Comparison of ENCODE assay signal across 27 cellular contexts in genomic region chr7:47032171-47032915, GRCh38.
DNase-seq lines count a peak whose midpoint lies in the region; ATAC-seq and TF ChIP-seq lines count a peak whose summit lies in the region.
"Had no signal": no experiment of that assay in that cellular context is flagged by ENCODE, and none has a peak within 500 bp of the region (broad histone marks: within the 10 kb centered on the region; RNA-seq: fewer than 3 reads in every experiment).

No MANE protein-coding gene starts in this region.

- H4K20me1 ChIP-seq in neural progenitor cell (ENCODE audit: low read depth) = no peaks in the 10 kb centered on the region

- H3K4me1 Mint-ChIP-seq in neural progenitor cell = peaks cover 18% of the 10 kb centered on the region
- no peaks in the 10 kb centered on the region for H3K4me1 Mint-ChIP-seq in progenitor cell of endocrine pancreas (ENCODE audit: low read depth)
- no peaks in the 10 kb centered on the region for H3K4me1 Mint-ChIP-seq in stimulated activated memory B cell treated with anti-CD40 and anti-IgM and Interleukin-4, amounts not matched to agents 10 μg/mL and 1 μg/mL and 100 μg/mL, for 72 hours
- H3K4me1 Mint-ChIP-seq: CD4-positive, alpha-beta memory T cell; GM23338; naive thymus-derived CD4-positive, alpha-beta T cell had no signal

- H3K9me3 ChIP-seq in neural progenitor cell (ENCODE audit: low read depth) = no peaks in the 10 kb centered on the region
- H3K9me3 ChIP-seq: breast epithelium, SJCRH30, transverse colon had no signal

- H3K4me3 Mint-ChIP-seq in neural progenitor cell (no peak overlapping the region), progenitor cell of endocrine pancreas (ENCODE audit: low read depth) (no peak overlapping the region)
- no peak overlapping the region for H3K4me3 Mint-ChIP-seq in stimulated activated memory B cell treated with anti-CD40 and anti-IgM and Interleukin-4, amounts not matched to agents 10 μg/mL and 1 μg/mL and 100 μg/mL, for 72 hours
- H3K4me3 Mint-ChIP-seq: CD4-positive, alpha-beta memory T cell; GM23338; naive thymus-derived CD4-positive, alpha-beta T cell had no signal

- no peak for TF ChIP-seq CTCF in fibroblast of the aortic adventitia (IDR thresholded peaks at IDR 0.05; ENCODE audit: insufficient read depth, low read length)
- TF ChIP-seq CTCF in neural progenitor cell (IDR thresholded peaks at IDR 0.05) = no peak
- TF ChIP-seq CTCF in progenitor cell of endocrine pancreas (IDR thresholded peaks at IDR 0.05; ENCODE audit: unreplicated experiment) = no peak

- ATAC-seq in Right ventricle myocardium superior (ENCODE audit: poor library complexity) = peak; percentile 40
- ATAC-seq in stimulated activated memory B cell treated with anti-CD40 and anti-IgM and Interleukin-4, amounts not matched to agents 10 μg/mL and 1 μg/mL and 100 μg/mL, for 72 hours = no peak
- ATAC-seq: activated naive CD4-positive, alpha-beta T cell treated with anti-CD3 and anti-CD28 coated beads, Interleukin-2, amount 50 U/mL, for 72 hours; GM23338; naive thymus-derived CD4-positive, alpha-beta T cell had no signal

- no peaks in the 10 kb centered on the region for H3F3A ChIP-seq in neural progenitor cell (ENCODE audit: low read depth)

- H3K27me3 Mint-ChIP-seq in neural progenitor cell (ENCODE audit: insufficient read depth, low read depth) (no peaks in the 10 kb centered on the region), progenitor cell of endocrine pancreas (no peaks in the 10 kb centered on the region)
- H3K27me3 Mint-ChIP-seq in stimulated activated memory B cell treated with anti-CD40 and anti-IgM and Interleukin-4, amounts not matched to agents 10 μg/mL and 1 μg/mL and 100 μg/mL, for 72 hours = no peaks in the 10 kb centered on the region
- H3K27me3 Mint-ChIP-seq: CD4-positive, alpha-beta memory T cell had no signal

- intact Hi-C loops in Right ventricle myocardium superior (cut with DNase I) = no loop called here
- intact Hi-C loops in cardiac septum (cut with DNase I) = no loop called here

- no peaks in the 10 kb centered on the region for H3K36me3 ChIP-seq in neural progenitor cell
- H3K36me3 ChIP-seq: breast epithelium, SJCRH30, transverse colon had no signal

- H3K79me2 ChIP-seq in neural progenitor cell (ENCODE audit: low read depth) = no peaks in the 10 kb centered on the region

- H3K9ac ChIP-seq in neural progenitor cell = no peak overlapping the region

- no peak overlapping the region for H3K4me2 ChIP-seq in neural progenitor cell
- H3K4me2 ChIP-seq: GM23338 had no signal

- no peak for DNase-seq in Right ventricle myocardium superior
- no peak for DNase-seq in cardiac septum (ENCODE audit: low spot score)
- peak; percentile 36 for DNase-seq in fibroblast of the aortic adventitia (ENCODE audit: low read depth)
- DNase-seq in neural progenitor cell (ENCODE audit: low spot score) = no peak
- no peak for DNase-seq in COLO829 (ENCODE audit: low spot score)
- no peak for DNase-seq in stimulated activated CD4-positive, alpha-beta T cell treated with anti-CD3 and anti-CD28 coated beads, Interleukin-4, amount 100 ng/mL, for 4 hours
- DNase-seq in progenitor cell of endocrine pancreas (ENCODE audit: low spot score, unreplicated experiment) = no peak
- DNase-seq: 8988T; CD4-positive, alpha-beta memory T cell; Karpas-422; midbrain; naive thymus-derived CD4-positive, alpha-beta T cell; NCI-H1436 treated with DMSO at 0.1 percent for 48 hours; NCI-H2081 treated with DMSO at 0.1 percent for 48 hours; NCI-H345; nucleus accumbens; SJCRH30; stimulated activated CD4-positive, alpha-beta T cell treated with anti-CD3 and anti-CD28 coated beads, Interleukin-12 subunit alpha, Interleukin-12 subunit beta, amount 100 ng/mL, for 4 hours; stimulated activated CD4-positive, alpha-beta T cell treated with anti-CD3 and anti-CD28 coated beads, Interleukin-4, amount 100 ng/mL, for 1 hour; SW 1271; T-helper 9 cell; transverse colon had no signal

- H3K27ac ChIP-seq in neural progenitor cell = no peak overlapping the region
- H3K27ac ChIP-seq: breast epithelium, SJCRH30, transverse colon had no signal

- no peaks in the 10 kb centered on the region for H3K36me3 Mint-ChIP-seq in neural progenitor cell
- no peaks in the 10 kb centered on the region for H3K36me3 Mint-ChIP-seq in progenitor cell of endocrine pancreas (ENCODE audit: insufficient read depth)
- H3K36me3 Mint-ChIP-seq in stimulated activated memory B cell treated with anti-CD40 and anti-IgM and Interleukin-4, amounts not matched to agents 10 μg/mL and 1 μg/mL and 100 μg/mL, for 72 hours = no peaks in the 10 kb centered on the region
- H3K36me3 Mint-ChIP-seq: CD4-positive, alpha-beta memory T cell; naive thymus-derived CD4-positive, alpha-beta T cell had no signal

- H3K27me3 ChIP-seq in neural progenitor cell = no peaks in the 10 kb centered on the region
- H3K27me3 ChIP-seq: breast epithelium, SJCRH30, transverse colon had no signal

- no peak overlapping the region for H2AFZ ChIP-seq in neural progenitor cell (replicated peaks)
- H2AFZ ChIP-seq: GM23338 had no signal

- no peak overlapping the region for H3K4me3 ChIP-seq in fibroblast of the aortic adventitia (ENCODE audit: low read depth, low read length)
- no peak overlapping the region for H3K4me3 ChIP-seq in neural progenitor cell
- H3K4me3 ChIP-seq: breast epithelium, GM23338, SJCRH30, transverse colon had no signal

- no peaks in the 10 kb centered on the region for H3K4me1 ChIP-seq in neural progenitor cell
- H3K4me1 ChIP-seq: breast epithelium, SJCRH30 had no signal

- peaks cover 2% of the 10 kb centered on the region for H3K9me3 Mint-ChIP-seq in neural progenitor cell
- no peaks in the 10 kb centered on the region for H3K9me3 Mint-ChIP-seq in progenitor cell of endocrine pancreas (ENCODE audit: low read depth)
- no peaks in the 10 kb centered on the region for H3K9me3 Mint-ChIP-seq in stimulated activated memory B cell treated with anti-CD40 and anti-IgM and Interleukin-4, amounts not matched to agents 10 μg/mL and 1 μg/mL and 100 μg/mL, for 72 hours
- H3K9me3 Mint-ChIP-seq: activated T-helper 2 cell treated with anti-CD3 and anti-CD28 coated beads, Interferon-gamma antibody, Interleukin-2, Interleukin-4, amounts not matched to agents 10 μg/mL and 5 μg/mL and 100 μg/mL, durations not matched to agents 14 hours and 24 hours and 36 hours; GM23338 had no signal

- H3K27ac Mint-ChIP-seq in neural progenitor cell = peak overlapping the region; percentile 8
- no peak overlapping the region for H3K27ac Mint-ChIP-seq in progenitor cell of endocrine pancreas
- H3K27ac Mint-ChIP-seq in stimulated activated memory B cell treated with anti-CD40 and anti-IgM and Interleukin-4, amounts not matched to agents 10 μg/mL and 1 μg/mL and 100 μg/mL, for 72 hours = no peak overlapping the region
- H3K27ac Mint-ChIP-seq: activated naive CD4-positive, alpha-beta T cell treated with anti-CD3 and anti-CD28 coated beads, Interleukin-2, amount 50 U/mL, for 72 hours; activated T-helper 2 cell treated with anti-CD3 and anti-CD28 coated beads, Interferon-gamma antibody, Interleukin-2, Interleukin-4, amounts not matched to agents 10 μg/mL and 5 μg/mL and 100 μg/mL, durations not matched to agents 14 hours and 24 hours and 36 hours; CD4-positive, alpha-beta memory T cell; GM23338; naive thymus-derived CD4-positive, alpha-beta T cell had no signal
